In the genomic region with DNA sequence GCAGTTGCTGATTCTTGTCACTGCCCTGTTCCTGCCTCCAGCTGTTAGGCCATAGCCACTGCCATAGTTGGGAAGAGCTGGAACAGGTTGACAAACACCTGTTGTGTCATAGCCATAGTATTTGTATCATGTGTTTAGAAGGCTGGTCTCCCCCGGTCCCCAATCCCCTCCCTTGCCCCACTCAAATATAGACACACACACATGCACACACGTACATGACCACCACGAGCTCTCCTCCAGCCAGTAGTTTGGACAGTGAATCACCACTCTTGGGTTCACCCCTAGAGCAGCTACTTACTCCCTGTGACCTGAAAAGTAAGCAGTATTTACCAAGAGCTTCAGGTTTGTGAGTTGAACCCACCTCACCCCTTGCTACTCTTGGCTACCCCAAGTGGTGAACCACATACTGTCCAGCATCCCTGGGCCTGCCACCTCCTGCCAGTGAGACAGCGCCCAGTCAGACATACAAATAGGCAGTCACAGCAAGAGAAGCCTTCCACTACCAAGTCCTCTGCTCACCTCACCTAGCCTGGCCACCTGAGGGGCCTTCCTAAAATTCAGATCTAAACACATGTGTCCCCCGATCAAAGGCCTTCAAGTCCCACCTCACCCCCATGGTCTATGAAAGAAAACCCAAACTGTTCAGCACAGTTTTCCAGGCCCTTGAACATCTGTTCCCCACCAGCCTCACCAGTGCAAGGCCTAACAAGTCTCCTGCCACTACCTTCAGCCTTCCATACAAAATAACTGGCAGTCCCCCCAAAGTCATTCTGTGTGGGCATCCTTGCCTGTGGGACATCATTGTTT, we compare ENCODE assay signal across 8 cellular contexts. TPM values are rescaled to one million over a fixed set of nuclear protein-coding genes. Genes with fewer than 3 reads are reported as not detected.
DNase-seq lines count a peak whose midpoint lies in the region; ATAC-seq and TF ChIP-seq lines count a peak whose summit lies in the region.

No MANE protein-coding gene starts in this region.

- TF ChIP-seq CTCF in cardiac muscle cell (IDR thresholded peaks at IDR 0.05; ENCODE audit: low read depth, low read length) = no peak
- no peak for TF ChIP-seq CTCF in brain microvascular endothelial cell (IDR thresholded peaks at IDR 0.05; ENCODE audit: low read depth, low read length, missing control alignments)
- TF ChIP-seq CTCF in vagina (IDR thresholded peaks at IDR 0.05) = no peak

- intact Hi-C loops in cardiac septum (cut with DNase I) = no loop called here
- intact Hi-C loops in vagina (cut with DNase I) = no loop called here

- in situ Hi-C loops in brain microvascular endothelial cell (cut with HindIII; ENCODE audit: low pct_ligation_motif_present, low sequenced_read_pairs) (loop anchor here (25.0 kb wide), 1 partner anchor 157 kb away; no protein-coding TSS in a partner anchor), HAP-1 (cut with MboI; ENCODE audit: low sequenced_read_pairs) (no loop called here)

- H3K4me3 ChIP-seq in cardiac muscle cell (no peak overlapping the region), brain microvascular endothelial cell (ENCODE audit: low read depth, low read length) (no peak overlapping the region), vagina (no peak overlapping the region), HAP-1 (no peak overlapping the region)

- DNase-seq in cardiac muscle cell (ENCODE audit: low read depth in 1 of 2, low spot score in 1 of 2) (no peak), cardiac septum (ENCODE audit: low spot score) (no peak), brain microvascular endothelial cell (peak; percentile 24), myocyte (ENCODE audit: low read depth) (peak; percentile 87), vagina (ENCODE audit: extremely low spot score in 2 of 2) (no peak), HAP-1 (ENCODE audit: low spot score in 2 of 2) (no peak)

- no peaks in the 10 kb centered on the region for H3K9me3 ChIP-seq in cardiac muscle cell (ENCODE audit: low read depth)
- no peaks in the 10 kb centered on the region for H3K9me3 ChIP-seq in vagina
- H3K9me3 ChIP-seq in HAP-1 = no peaks in the 10 kb centered on the region

- peak overlapping the region; percentile 6 for H3K27ac ChIP-seq in cardiac muscle cell
- no peak overlapping the region for H3K27ac ChIP-seq in brain microvascular endothelial cell
- H3K27ac ChIP-seq in vagina = peak overlapping the region; percentile 86

- H3K36me3 ChIP-seq in cardiac muscle cell (no peaks in the 10 kb centered on the region), brain microvascular endothelial cell (replicated peaks) (no peaks in the 10 kb centered on the region), vagina (peaks cover 0 to 6% of the 10 kb centered on the region in 2 donors), HAP-1 (replicated peaks) (peaks cover 4% of the 10 kb centered on the region; the same call in 1 of the 2 replicates)

- H3K27me3 ChIP-seq in cardiac muscle cell = no peaks in the 10 kb centered on the region
- no peaks in the 10 kb centered on the region for H3K27me3 ChIP-seq in brain microvascular endothelial cell (replicated peaks)
- no peaks in the 10 kb centered on the region for H3K27me3 ChIP-seq in vagina
- H3K27me3 ChIP-seq in HAP-1 (ENCODE audit: low read depth) = no peaks in the 10 kb centered on the region

- no peak for ATAC-seq in GM19455 (IDR thresholded peaks at IDR 0.05; ENCODE audit: unreplicated experiment)
- ATAC-seq in HG03520 (IDR thresholded peaks at IDR 0.05; ENCODE audit: unreplicated experiment) = no peak

- no peak for TF ChIP-seq POLR2A in vagina (IDR thresholded peaks at IDR 0.05)

- H3K4me1 ChIP-seq in cardiac muscle cell (ENCODE audit: low read depth) = no peaks in the 10 kb centered on the region
- H3K4me1 ChIP-seq in vagina = peaks cover 32% of the 10 kb centered on the region
- peaks cover 5% of the 10 kb centered on the region for H3K4me1 ChIP-seq in HAP-1

RNA-seq across cellular contexts. Expression of gene PCBP1, which starts 7.1 kb away (rescaled TPM):
- total RNA-seq in cardiac muscle cell (87.9 and 127 TPM in 2 replicates), cardiac septum (223 TPM), myocyte (58.6 and 60.0 TPM in 2 replicates), vagina (210 TPM)
- 152 and 166 TPM in 2 replicates for polyA plus RNA-seq in cardiac muscle cell
- polyA plus RNA-seq in myocyte (2012) = 277 TPM

Comparison
In these comparisons a context has a peak if more than half of its experiments do, and no peak if none do; other contexts are left out.
1. DNase-seq: peak in brain microvascular endothelial cell (single experiment) and myocyte (single experiment); none in cardiac muscle cell (0 of 2), cardiac septum (single experiment), vagina (0 of 2) and HAP-1 (0 of 2).